Comparison of ENCODE assay signal across 8 cellular contexts in the genomic region with DNA sequence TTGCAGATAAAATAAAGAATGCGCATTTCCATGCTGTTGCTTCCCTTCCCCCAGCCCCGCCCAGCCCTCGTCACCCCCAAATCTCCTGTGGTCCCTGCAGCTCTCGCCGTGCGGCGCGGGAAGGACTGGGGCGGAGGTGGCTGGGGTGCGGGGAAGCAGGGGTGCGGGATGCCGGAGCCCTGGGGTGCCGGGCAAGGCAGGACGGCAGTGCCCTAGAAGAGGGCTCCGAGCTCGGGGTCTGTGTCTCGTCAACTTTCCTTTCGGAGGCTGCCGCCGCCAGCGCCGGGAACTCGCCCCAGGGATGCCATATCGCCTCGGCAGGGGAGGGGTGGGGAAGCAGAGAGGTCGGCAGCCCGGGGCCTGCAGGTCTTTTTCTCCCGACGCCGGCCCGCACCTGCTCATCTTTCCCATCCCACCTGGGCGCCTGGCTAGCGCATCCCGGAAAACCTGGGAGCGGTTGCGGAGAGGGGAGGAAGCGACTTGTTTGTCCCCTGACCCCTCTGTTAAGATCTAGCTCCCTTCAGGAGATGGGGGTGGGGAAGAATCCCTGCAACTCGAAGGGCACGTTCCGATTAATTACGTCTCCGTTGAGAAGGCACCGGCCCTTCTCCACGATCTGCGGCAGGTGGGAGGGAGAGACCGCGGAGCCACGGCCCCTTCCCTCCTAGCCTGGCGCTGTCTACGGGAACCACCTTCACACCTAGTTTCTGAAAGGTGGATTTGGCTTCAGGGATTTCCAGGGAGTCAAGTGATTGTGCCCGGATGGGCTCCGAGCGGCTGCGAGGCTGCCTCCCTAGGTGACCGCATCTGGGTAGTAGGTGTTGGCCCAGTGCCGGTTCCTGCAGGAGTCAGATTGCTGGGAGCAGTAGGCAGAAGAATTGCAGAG. TPM values are rescaled to one million over a fixed set of nuclear protein-coding genes. Genes with fewer than 3 reads are reported as not detected.
DNase-seq lines count a peak whose midpoint lies in the region; ATAC-seq, FAIRE-seq and TF ChIP-seq lines count a peak whose summit lies in the region.

No MANE protein-coding gene starts in this region.

- no peaks in the 10 kb centered on the region for H3K36me3 ChIP-seq in adrenal gland (replicated peaks in 1 of 2)

- H3K27me3 ChIP-seq in adrenal gland: peaks cover 10% of the 10 kb centered on the region

- TF ChIP-seq CTCF in adrenal gland (IDR thresholded peaks at IDR 0.05) (no peak), GM10266 (IDR thresholded peaks at IDR 0.05; ENCODE audit: control insufficient read depth, insufficient read depth, low read depth, missing control alignments) (no peak)

- intact Hi-C loops in adrenal gland (cut with DNase I): no loop called here

- no peaks in the 10 kb centered on the region for H3K9me3 ChIP-seq in adrenal gland (replicated peaks in 1 of 3)

- no peak for ATAC-seq in HG03280 (IDR thresholded peaks at IDR 0.05; ENCODE audit: unreplicated experiment)
- ATAC-seq in GM18502 (IDR thresholded peaks at IDR 0.05; ENCODE audit: poor library complexity, unreplicated experiment): no peak

- POLR2A ChIA-PET in HEK293T (lab: Yijun Ruan, JAX): no interaction called here

- TF ChIP-seq POLR2A in adrenal gland (IDR thresholded peaks at IDR 0.05): no peak

- WGBS in adrenal gland, 4 donors: 0 to 2% (median 1%) methylated on average over 14 to 56 of the region's 56 CpGs

- peak overlapping the region in 2 of 4 donors; percentile 19 to 41 for H3K4me3 ChIP-seq in adrenal gland

- no peak for FAIRE-seq in GM19239 (lab: Jason Lieb, UNC)

- H3K27ac ChIP-seq in adrenal gland: peak overlapping the region in 1 of 5 donors; percentile 46

- H3K4me1 ChIP-seq in adrenal gland (replicated peaks in 1 of 2): peaks cover 0 to 10% of the 10 kb centered on the region in 2 donors

- DNase-seq in HEK293T (ENCODE audit: extremely low spot score): peak; percentile 33
- peak in 6 of 7 donors; percentile 8 to 78 (median 23) for DNase-seq in adrenal gland
- DNase-seq in inferior parietal cortex (ENCODE audit: extremely low spot score): peak; percentile 51
- peak; percentile 60 for DNase-seq in superior temporal gyrus (ENCODE audit: extremely low spot score)
- DNase-seq in GM10266 (ENCODE audit: extremely low spot score): no peak
- no peak for DNase-seq in GM19239 (ENCODE audit: insufficient read length, low spot score)

- CTCF ChIA-PET in HEK293T (lab: Yijun Ruan, JAX): no interaction called here

TF ChIP-seq in HEK293T, 16 proteins besides CTCF, POLR2A, EP300 and RAD21:
- TF ChIP-seq, protein P1, sequence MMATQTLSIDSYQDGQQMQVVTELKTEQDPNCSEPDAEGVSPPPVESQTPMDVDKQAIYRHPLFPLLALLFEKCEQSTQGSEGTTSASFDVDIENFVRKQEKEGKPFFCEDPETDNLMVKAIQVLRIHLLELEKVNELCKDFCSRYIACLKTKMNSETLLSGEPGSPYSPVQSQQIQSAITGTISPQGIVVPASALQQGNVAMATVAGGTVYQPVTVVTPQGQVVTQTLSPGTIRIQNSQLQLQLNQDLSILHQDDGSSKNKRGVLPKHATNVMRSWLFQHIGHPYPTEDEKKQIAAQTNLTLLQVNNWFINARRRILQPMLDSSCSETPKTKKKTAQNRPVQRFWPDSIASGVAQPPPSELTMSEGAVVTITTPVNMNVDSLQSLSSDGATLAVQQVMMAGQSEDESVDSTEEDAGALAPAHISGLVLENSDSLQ (IDR thresholded peaks at IDR 0.05): no peak
- TF ChIP-seq SUZ12 (IDR thresholded peaks at IDR 0.05) (no peak), LEF1 (IDR thresholded peaks at IDR 0.05; ENCODE audit: borderline replicate concordance) (no peak), FOXK2 (IDR thresholded peaks at IDR 0.05) (no peak), L3MBTL2 (conservative IDR thresholded peaks at IDR 0.05) (peak; percentile 42; the same call in 1 of the 2 replicates)

RNA-seq across cellular contexts. Expression of a gene that starts 0.6 kb away (rescaled TPM):
- total RNA-seq in adrenal gland: 10 to 100 TPM in 5 of 8 donors, 1 to 10 TPM in 3; 5.4 to 76.8 (median 20.7) TPM
- 10 to 100 TPM in 2 of 3 donors, 1 to 10 TPM in 1; 3.8 to 58.1 (median 13.4) TPM for polyA plus RNA-seq in adrenal gland

Comparison
In these comparisons a context has a peak if more than half of its experiments do, and no peak if none do; other contexts are left out.
1. DNase-seq: peak in HEK293T (single experiment), adrenal gland (6 of 7), inferior parietal cortex (single experiment) and superior temporal gyrus (single experiment); none in GM10266 (single experiment) and GM19239 (single experiment).